ENCODE assay signal across 28 cellular contexts in the genomic region with DNA sequence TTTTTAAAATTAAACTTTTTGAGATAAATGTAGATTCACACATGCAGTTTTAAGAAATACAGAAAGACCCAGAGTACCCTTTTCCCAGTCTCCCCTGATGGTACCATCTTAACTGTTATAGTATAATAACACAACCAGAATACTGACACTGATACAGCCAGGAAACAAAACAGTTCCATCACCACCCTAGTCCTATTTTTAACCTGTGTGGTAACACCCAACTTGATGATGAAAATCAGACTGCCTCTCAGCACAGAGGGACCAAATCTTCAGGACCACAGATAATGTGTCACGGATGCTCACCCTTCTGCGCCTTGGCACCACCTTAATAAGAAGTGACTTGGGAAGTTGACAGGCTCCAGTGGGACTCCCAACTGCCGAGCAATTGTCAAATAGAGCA.
"Had no signal": no experiment of that assay in that cellular context is flagged by ENCODE, and none has a peak within 500 bp of the region (broad histone marks: within the 10 kb centered on the region; RNA-seq: fewer than 3 reads in every experiment).

No MANE protein-coding gene starts in this region.

- H3K4me1 ChIP-seq: ascending aorta, stomach, tibial artery, upper lobe of right lung had no signal

- H3K4me3 ChIP-seq: ascending aorta, cardiac muscle cell, coronary artery, dorsolateral prefrontal cortex, hepatocyte, lung, mucosa of descending colon, skin epidermis, stomach, tibial artery, upper lobe of right lung had no signal

- ATAC-seq: activated CD4-positive, alpha-beta T cell treated with anti-CD3 and anti-CD28 coated beads for 36 hours; left colon; mucosa of descending colon; natural killer cell treated with Interleukin-12 subunit alpha and Interleukin-12 subunit beta and Interleukin-15 and Interleukin-18, amount 100 ng/mL, for 72 hours; sciatic nerve; stimulated activated naive B cell treated with anti-CD40 and anti-IgM and Interleukin-4, amounts not matched to agents 10 μg/mL and 1 μg/mL and 100 μg/mL, for 72 hours; T-cell; upper lobe of right lung had no signal

- H3K27ac ChIP-seq: ascending aorta, cardiac muscle cell, coronary artery, hepatocyte, neutrophil, skin epidermis, stomach, tibial artery, upper lobe of right lung had no signal

- H3K9me3 ChIP-seq: ascending aorta, mucosa of descending colon, neutrophil, stomach, tibial artery, upper lobe of right lung had no signal

- H3K4me1 Mint-ChIP-seq: brain had no signal

- H3K4me3 Mint-ChIP-seq: activated CD4-positive, alpha-beta T cell treated with anti-CD3 and anti-CD28 coated beads for 36 hours; activated naive CD8-positive, alpha-beta T cell treated with anti-CD3 and anti-CD28 coated beads for 36 hours; brain; natural killer cell treated with Interleukin-12 subunit alpha and Interleukin-12 subunit beta and Interleukin-15 and Interleukin-18, amount 100 ng/mL, for 72 hours; stimulated activated naive B cell treated with anti-CD40 and anti-IgM and Interleukin-4, amounts not matched to agents 10 μg/mL and 1 μg/mL and 100 μg/mL, for 72 hours; T-cell; T-helper 2 cell treated with Interferon-gamma antibody and Interleukin-4, amounts not matched to agents 5 μg/mL and 100 μg/mL, for 36 hours had no signal

- H3K27me3 ChIP-seq: ascending aorta, cardiac muscle cell, dorsolateral prefrontal cortex, hepatocyte, neutrophil, stomach, tibial artery, upper lobe of right lung had no signal

- H3K9me3 Mint-ChIP-seq: activated naive CD8-positive, alpha-beta T cell treated with anti-CD3 and anti-CD28 coated beads for 36 hours; brain; natural killer cell treated with Interleukin-12 subunit alpha and Interleukin-12 subunit beta and Interleukin-15 and Interleukin-18, amount 100 ng/mL, for 72 hours; stimulated activated naive B cell treated with anti-CD40 and anti-IgM and Interleukin-4, amounts not matched to agents 10 μg/mL and 1 μg/mL and 100 μg/mL, for 72 hours; T-cell; T-helper 2 cell treated with Interferon-gamma antibody and Interleukin-4, amounts not matched to agents 5 μg/mL and 100 μg/mL, for 36 hours had no signal

- H3K27ac Mint-ChIP-seq: activated CD4-positive, alpha-beta T cell treated with anti-CD3 and anti-CD28 coated beads for 36 hours; natural killer cell treated with Interleukin-12 subunit alpha and Interleukin-12 subunit beta and Interleukin-15 and Interleukin-18, amount 100 ng/mL, for 72 hours; stimulated activated naive B cell treated with anti-CD40 and anti-IgM and Interleukin-4, amounts not matched to agents 10 μg/mL and 1 μg/mL and 100 μg/mL, for 72 hours; T-cell; T-helper 2 cell treated with Interferon-gamma antibody and Interleukin-4, amounts not matched to agents 5 μg/mL and 100 μg/mL, for 36 hours had no signal

- DNase-seq: activated CD4-positive, alpha-beta T cell treated with anti-CD3 and anti-CD28 coated beads for 36 hours; activated CD4-positive, alpha-beta T cell treated with anti-CD3 and anti-CD28 coated beads, Interleukin-2, amount 50 U/mL, for 48 hours; activated CD4-positive, CD25-positive, alpha-beta regulatory T cell; activated CD8-positive, alpha-beta memory T cell treated with anti-CD3 and anti-CD28 coated beads for 24 hours; activated naive CD4-positive, alpha-beta T cell treated with Interleukin-2 at 50 U/mL for 16 hours; activated naive CD8-positive, alpha-beta T cell treated with anti-CD3 and anti-CD28 coated beads for 36 hours; dorsolateral prefrontal cortex; effector memory CD4-positive, alpha-beta T cell; left colon; mucosa of descending colon; stimulated activated CD4-positive, alpha-beta T cell treated with anti-CD3 and anti-CD28 coated beads, Interleukin-12 subunit alpha, Interleukin-12 subunit beta, amount 100 ng/mL, for 4 hours; stimulated activated CD4-positive, alpha-beta T cell treated with anti-CD3 and anti-CD28 coated beads, Interleukin-4, amount 100 ng/mL, for 1 hour; stimulated activated naive B cell treated with anti-CD40 and anti-IgM and Interleukin-4, amounts not matched to agents 10 μg/mL and 1 μg/mL and 100 μg/mL, for 72 hours; stomach; T-cell; tibial artery; upper lobe of right lung had no signal
